ENCODE assay signal across 27 cellular contexts in genomic region chr4:22876281-22876680, GRCh38.
"Had no signal": no experiment of that assay in that cellular context is flagged by ENCODE, and none has a peak within 500 bp of the region (broad histone marks: within the 10 kb centered on the region; RNA-seq: fewer than 3 reads in every experiment).

No MANE protein-coding gene starts in this region.

- H3K9me3 Mint-ChIP-seq: activated CD4-positive, alpha-beta T cell treated with anti-CD3 and anti-CD28 coated beads, Interleukin-2, amount 10 ng/mL, durations not matched to agents 24 days and 14 days; activated naive CD4-positive, alpha-beta T cell treated with anti-CD3 and anti-CD28 coated beads, Interleukin-2, amount 10 ng/mL, durations not matched to agents 7 days and 5 days; activated naive CD8-positive, alpha-beta T cell treated with anti-CD3 and anti-CD28 coated beads, Interleukin-2, amount 10 ng/mL, durations not matched to agents 7 days and 5 days; activated T-helper 1 cell treated with anti-CD3 and anti-CD28 coated beads, Interleukin-12 subunit alpha, Interleukin-12 subunit beta, Interleukin-2, Interleukin-4 antibody, amounts not matched to agents 30 ng/mL and 10 ng/mL and 1 ng/mL, durations not matched to agents 14 hours and 24 hours and 36 hours; dendritic cell treated with granulocyte-macrophage colony-stimulating factor and Interleukin-4, amounts not matched to agents 40 ng/mL and 50 ng/mL, for 4 days; endodermal cell had no signal

- ATAC-seq: activated CD4-positive, alpha-beta T cell treated with anti-CD3 and anti-CD28 coated beads for 36 hours; activated CD8-positive, alpha-beta T cell treated with anti-CD3 and anti-CD28 coated beads, Interleukin-2, amount 10 ng/mL, durations not matched to agents 7 days and 5 days; activated naive CD4-positive, alpha-beta T cell treated with anti-CD3 and anti-CD28 coated beads, Interleukin-2, amount 50 U/mL, for 72 hours; esophagus mucosa had no signal

- DNase-seq: activated CD4-positive, alpha-beta memory T cell treated with anti-CD3 and anti-CD28 coated beads for 36 hours; activated CD4-positive, alpha-beta T cell treated with anti-CD3 and anti-CD28 coated beads for 36 hours; activated CD4-positive, alpha-beta T cell treated with anti-CD3 and anti-CD28 coated beads, Interleukin-2, amount 10 ng/mL, durations not matched to agents 24 days and 14 days; activated CD4-positive, CD25-positive, alpha-beta regulatory T cell; activated CD4-positive, CD25-positive, alpha-beta regulatory T cell treated with anti-CD3 and anti-CD28 coated beads, Interleukin-2, amount 50 U/mL, for 72 hours; activated CD8-positive, alpha-beta memory T cell treated with anti-CD3 and anti-CD28 coated beads, Interleukin-2, amount 50 U/mL, for 48 hours; activated CD8-positive, alpha-beta T cell treated with anti-CD3 and anti-CD28 coated beads, Interleukin-2, amount 10 ng/mL, durations not matched to agents 7 days and 5 days; activated gamma-delta T cell; activated naive CD4-positive, alpha-beta T cell; activated naive CD4-positive, alpha-beta T cell treated with anti-CD3 and anti-CD28 coated beads, Interleukin-2, amount 10 ng/mL, durations not matched to agents 7 days and 5 days; activated naive CD8-positive, alpha-beta T cell treated with anti-CD3 and anti-CD28 coated beads, Interleukin-2, amount 10 ng/mL, durations not matched to agents 7 days and 5 days; activated T-cell treated with anti-CD3 and anti-CD28 coated beads for 4 hours; activated T-cell treated with anti-CD3 and anti-CD28 coated beads, Interleukin-2, amount 50 U/mL, for 24 hours; dorsolateral prefrontal cortex; effector memory CD4-positive, alpha-beta T cell; endodermal cell; foreskin fibroblast; head of caudate nucleus; T-helper 2 cell had no signal

- H3K4me1 ChIP-seq: ascending aorta had no signal

- H3K27ac ChIP-seq: ascending aorta, coronary artery, dorsolateral prefrontal cortex had no signal

- H3K27me3 ChIP-seq: ascending aorta had no signal

- H3K4me1 Mint-ChIP-seq: activated CD4-positive, alpha-beta T cell treated with anti-CD3 and anti-CD28 coated beads for 36 hours; activated CD4-positive, alpha-beta T cell treated with anti-CD3 and anti-CD28 coated beads, Interleukin-2, amount 10 ng/mL, durations not matched to agents 24 days and 14 days; activated naive CD4-positive, alpha-beta T cell treated with anti-CD3 and anti-CD28 coated beads, Interleukin-2, amount 10 ng/mL, durations not matched to agents 7 days and 5 days; activated naive CD8-positive, alpha-beta T cell treated with anti-CD3 and anti-CD28 coated beads, Interleukin-2, amount 10 ng/mL, durations not matched to agents 7 days and 5 days; central memory CD8-positive, alpha-beta T cell; endodermal cell had no signal

- H3K4me3 ChIP-seq: ascending aorta, coronary artery, dorsolateral prefrontal cortex had no signal

- H3K4me3 Mint-ChIP-seq: activated CD4-positive, alpha-beta memory T cell treated with anti-CD3 and anti-CD28 coated beads for 36 hours; activated CD4-positive, alpha-beta T cell treated with anti-CD3 and anti-CD28 coated beads for 36 hours; activated CD4-positive, alpha-beta T cell treated with anti-CD3 and anti-CD28 coated beads, Interleukin-2, amount 10 ng/mL, durations not matched to agents 24 days and 14 days; activated CD8-positive, alpha-beta T cell treated with anti-CD3 and anti-CD28 coated beads, Interleukin-2, amount 10 ng/mL, durations not matched to agents 7 days and 5 days; activated naive CD4-positive, alpha-beta T cell treated with anti-CD3 and anti-CD28 coated beads, Interleukin-2, amount 10 ng/mL, durations not matched to agents 7 days and 5 days; activated naive CD8-positive, alpha-beta T cell treated with anti-CD3 and anti-CD28 coated beads, Interleukin-2, amount 10 ng/mL, durations not matched to agents 7 days and 5 days; activated T-cell treated with anti-CD3 and anti-CD28 coated beads, Interleukin-2, amount 50 U/mL, for 24 hours; activated T-helper 1 cell treated with anti-CD3 and anti-CD28 coated beads, Interleukin-12 subunit alpha, Interleukin-12 subunit beta, Interleukin-2, Interleukin-4 antibody, amounts not matched to agents 30 ng/mL and 10 ng/mL and 1 ng/mL, durations not matched to agents 14 hours and 24 hours and 36 hours; brain; central memory CD8-positive, alpha-beta T cell; dendritic cell treated with granulocyte-macrophage colony-stimulating factor and Interleukin-4, amounts not matched to agents 40 ng/mL and 50 ng/mL, for 4 days; endodermal cell had no signal

- H3K27ac Mint-ChIP-seq: activated CD4-positive, alpha-beta memory T cell treated with anti-CD3 and anti-CD28 coated beads for 36 hours; activated CD4-positive, alpha-beta T cell treated with anti-CD3 and anti-CD28 coated beads for 36 hours; activated CD4-positive, alpha-beta T cell treated with anti-CD3 and anti-CD28 coated beads, Interleukin-2, amount 10 ng/mL, durations not matched to agents 24 days and 14 days; activated CD8-positive, alpha-beta T cell treated with anti-CD3 and anti-CD28 coated beads, Interleukin-2, amount 10 ng/mL, durations not matched to agents 7 days and 5 days; activated naive CD4-positive, alpha-beta T cell treated with anti-CD3 and anti-CD28 coated beads, Interleukin-2, amount 10 ng/mL, durations not matched to agents 7 days and 5 days; activated naive CD4-positive, alpha-beta T cell treated with anti-CD3 and anti-CD28 coated beads, Interleukin-2, amount 50 U/mL, for 72 hours; activated naive CD8-positive, alpha-beta T cell treated with anti-CD3 and anti-CD28 coated beads, Interleukin-2, amount 10 ng/mL, durations not matched to agents 7 days and 5 days; activated T-cell treated with anti-CD3 and anti-CD28 coated beads, Interleukin-2, amount 50 U/mL, for 24 hours; activated T-helper 1 cell treated with anti-CD3 and anti-CD28 coated beads, Interleukin-12 subunit alpha, Interleukin-12 subunit beta, Interleukin-2, Interleukin-4 antibody, amounts not matched to agents 30 ng/mL and 10 ng/mL and 1 ng/mL, durations not matched to agents 14 hours and 24 hours and 36 hours; dendritic cell treated with granulocyte-macrophage colony-stimulating factor and Interleukin-4, amounts not matched to agents 40 ng/mL and 50 ng/mL, for 4 days; endodermal cell had no signal

- H3K36me3 ChIP-seq: ascending aorta had no signal

- H3K27me3 Mint-ChIP-seq: activated CD4-positive, alpha-beta memory T cell treated with anti-CD3 and anti-CD28 coated beads for 36 hours; activated CD4-positive, alpha-beta T cell treated with anti-CD3 and anti-CD28 coated beads for 36 hours; activated CD4-positive, alpha-beta T cell treated with anti-CD3 and anti-CD28 coated beads, Interleukin-2, amount 10 ng/mL, durations not matched to agents 24 days and 14 days; activated naive CD4-positive, alpha-beta T cell treated with anti-CD3 and anti-CD28 coated beads, Interleukin-2, amount 10 ng/mL, durations not matched to agents 7 days and 5 days; activated naive CD8-positive, alpha-beta T cell treated with anti-CD3 and anti-CD28 coated beads, Interleukin-2, amount 10 ng/mL, durations not matched to agents 7 days and 5 days; activated T-cell treated with anti-CD3 and anti-CD28 coated beads, Interleukin-2, amount 50 U/mL, for 24 hours; central memory CD8-positive, alpha-beta T cell; dendritic cell treated with granulocyte-macrophage colony-stimulating factor and Interleukin-4, amounts not matched to agents 40 ng/mL and 50 ng/mL, for 4 days had no signal

- H3K36me3 Mint-ChIP-seq: activated CD4-positive, alpha-beta memory T cell treated with anti-CD3 and anti-CD28 coated beads for 36 hours; activated naive CD4-positive, alpha-beta T cell treated with anti-CD3 and anti-CD28 coated beads, Interleukin-2, amount 10 ng/mL, durations not matched to agents 7 days and 5 days; activated naive CD4-positive, alpha-beta T cell treated with anti-CD3 and anti-CD28 coated beads, Interleukin-2, amount 50 U/mL, for 72 hours; activated naive CD8-positive, alpha-beta T cell treated with anti-CD3 and anti-CD28 coated beads, Interleukin-2, amount 10 ng/mL, durations not matched to agents 7 days and 5 days; brain had no signal

- H3K9me3 ChIP-seq: ascending aorta had no signal
